In the genomic region with DNA sequence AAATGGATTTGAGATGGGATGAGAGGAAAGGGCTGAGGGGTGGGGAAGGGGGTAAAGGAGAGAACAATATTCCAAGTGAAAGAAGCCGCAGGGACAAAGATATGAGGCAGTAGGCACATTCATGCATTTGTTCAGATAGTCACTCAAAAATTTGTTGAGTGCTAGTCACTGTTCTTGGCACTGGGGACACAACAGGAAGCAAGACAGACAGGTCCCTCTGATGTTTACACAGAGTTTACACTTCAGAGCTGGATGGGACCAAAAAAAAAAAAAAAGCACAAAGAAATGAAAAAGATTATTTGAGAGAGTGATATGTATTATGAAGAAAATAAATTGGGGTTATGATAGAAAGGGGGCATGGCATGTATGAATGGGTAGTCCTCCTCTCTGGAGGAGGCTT, we compare ENCODE assay signal across 16 cellular contexts. TPM values are rescaled to one million over a fixed set of nuclear protein-coding genes. Genes with fewer than 3 reads are reported as not detected.
A peak's percentile ranks its signal among the peaks of the same experiment; 100 is the strongest.
DNase-seq lines count a peak whose midpoint lies in the region; ATAC-seq and TF ChIP-seq lines count a peak whose summit lies in the region.
"Had no signal": no experiment of that assay in that cellular context is flagged by ENCODE, and none has a peak within 500 bp of the region (broad histone marks: within the 10 kb centered on the region; RNA-seq: fewer than 3 reads in every experiment).

No MANE protein-coding gene starts in this region.

- H3K9ac ChIP-seq in mesenchymal stem cell (ENCODE audit: low read length): no peak overlapping the region
- H3K9ac ChIP-seq: neural progenitor cell had no signal

- no peak overlapping the region for H2BK15ac ChIP-seq in mesenchymal stem cell (ENCODE audit: low read depth, poor library complexity, severe bottlenecking)

- peak overlapping the region; percentile 79 for H3K27ac Mint-ChIP-seq in activated naive CD4-positive, alpha-beta T cell treated with anti-CD3 and anti-CD28 coated beads, Interleukin-2, amount 50 U/mL, for 24 hours
- H3K27ac Mint-ChIP-seq in activated CD4-positive, alpha-beta memory T cell treated with anti-CD3 and anti-CD28 coated beads for 36 hours: peak overlapping the region; percentile 14

- no peak overlapping the region for H3K14ac ChIP-seq in mesenchymal stem cell (ENCODE audit: low read length in 2 of 2)

- H3K4me3 ChIP-seq in right lobe of liver: no peak overlapping the region
- H3K4me3 ChIP-seq in transverse colon: no peak overlapping the region
- no peak overlapping the region for H3K4me3 ChIP-seq in mesenchymal stem cell (ENCODE audit: insufficient read depth in 1 of 2, low read depth in 1 of 2, low read length in 2 of 2)
- H3K4me3 ChIP-seq: left lung, neural progenitor cell, smooth muscle cell, testis had no signal

- H3K27ac ChIP-seq in right lobe of liver (peak overlapping the region in 2 of 3 donors; percentile 31 to 96), transverse colon (peak overlapping the region in 3 of 4 donors; percentile 92 to 98 (median 98)), mesenchymal stem cell (ENCODE audit: low read length, poor library complexity, severe bottlenecking) (no peak overlapping the region)
- H3K27ac ChIP-seq: testis had no signal

- DNase-seq in activated naive CD4-positive, alpha-beta T cell treated with Interleukin-2 at 50 U/mL for 16 hours: no peak
- DNase-seq in activated CD4-positive, alpha-beta memory T cell treated with anti-CD3 and anti-CD28 coated beads for 36 hours: no peak
- no peak for DNase-seq in right lobe of liver
- DNase-seq in transverse colon: no peak
- DNase-seq in mesenchymal stem cell: no peak
- DNase-seq: activated CD8-positive, alpha-beta memory T cell treated with anti-CD3 and anti-CD28 coated beads, Interleukin-2, amount 50 U/mL, for 4 hours; KG1; left lung; NCI-H1436 treated with DMSO at 0.1 percent for 48 hours; NCI-H510A treated with DMSO at 0.1 percent for 48 hours; testis had no signal

- no peaks in the 10 kb centered on the region for H3K9me3 ChIP-seq in right lobe of liver
- H3K9me3 ChIP-seq in transverse colon: no peaks in the 10 kb centered on the region
- no peaks in the 10 kb centered on the region for H3K9me3 ChIP-seq in mesenchymal stem cell (ENCODE audit: control insufficient read depth, low read length)
- H3K9me3 ChIP-seq: left lung, testis had no signal

- no peak overlapping the region for H4K91ac ChIP-seq in mesenchymal stem cell (ENCODE audit: low read length)

- H2BK12ac ChIP-seq in mesenchymal stem cell (ENCODE audit: low read length in 2 of 2): no peak overlapping the region

- CTCF ChIA-PET in activated CD4-positive, alpha-beta memory T cell treated with anti-CD3 and anti-CD28 coated beads for 36 hours (lab: Charles Lee): interaction anchor here (1.0 to 8.4 kb wide), 3 partner anchors 17 to 111 kb away, joined by 3 to 141 read pairs (median 6); no protein-coding TSS in a partner anchor

- H3K4me3 Mint-ChIP-seq in activated naive CD4-positive, alpha-beta T cell treated with anti-CD3 and anti-CD28 coated beads, Interleukin-2, amount 50 U/mL, for 24 hours: peak overlapping the region; percentile 37
- no peak overlapping the region for H3K4me3 Mint-ChIP-seq in activated CD4-positive, alpha-beta memory T cell treated with anti-CD3 and anti-CD28 coated beads for 36 hours
- H3K4me3 Mint-ChIP-seq: neural progenitor cell had no signal

- TF ChIP-seq EP300 in transverse colon (IDR thresholded peaks at IDR 0.05; ENCODE audit: low read depth): no peak

- TF ChIP-seq CTCF in right lobe of liver (IDR thresholded peaks at IDR 0.05) (no peak), transverse colon (IDR thresholded peaks at IDR 0.05) (no peak)

- ATAC-seq in right lobe of liver: peak in 1 of 4 donors; percentile 8
- ATAC-seq in HG03521 (IDR thresholded peaks at IDR 0.05; ENCODE audit: unreplicated experiment): no peak
- no peak for ATAC-seq in HG03565 (IDR thresholded peaks at IDR 0.05; ENCODE audit: unreplicated experiment)
- ATAC-seq: left lung had no signal

- 71% methylated on average over 1 of the region's 1 CpG for WGBS in right lobe of liver (ENCODE audit: insufficient coverage, low coverage, low lambda C conversion rate, missing lambda C conversion rate)
- 97 to 100% methylated on average over 1 of the region's 1 CpG for WGBS in transverse colon (ENCODE audit: low coverage in 1 of 2), 2 donors
- 96% methylated on average over 1 of the region's 1 CpG for WGBS in mesenchymal stem cell

- intact Hi-C loops in activated CD4-positive, alpha-beta memory T cell treated with anti-CD3 and anti-CD28 coated beads for 36 hours (cut with micrococcal nuclease): loop anchor here (2.0 kb wide), 1 partner anchor 17 kb away; no protein-coding TSS in a partner anchor
- intact Hi-C loops in right lobe of liver (cut with DNase I) (loop anchor here in 1 of 2 donors (10.0 kb wide), 1 partner anchor 117 kb away; no protein-coding TSS in a partner anchor), transverse colon (cut with DNase I; ENCODE audit: low total_unique reads) (no loop called here)

- H2BK5ac ChIP-seq in mesenchymal stem cell (ENCODE audit: low read depth, low read length, poor library complexity, severe bottlenecking): no peak overlapping the region

- no peak overlapping the region for H2AFZ ChIP-seq in mesenchymal stem cell (ENCODE audit: low read depth, low read length)
- H2AFZ ChIP-seq: neural progenitor cell had no signal

- H4K8ac ChIP-seq in mesenchymal stem cell (ENCODE audit: low read length): no peak overlapping the region

- H3K23ac ChIP-seq in mesenchymal stem cell (ENCODE audit: low read length in 2 of 2): no peak overlapping the region

- H3K36me3 Mint-ChIP-seq in activated naive CD4-positive, alpha-beta T cell treated with anti-CD3 and anti-CD28 coated beads, Interleukin-2, amount 50 U/mL, for 24 hours: no peaks in the 10 kb centered on the region
- no peaks in the 10 kb centered on the region for H3K36me3 Mint-ChIP-seq in activated CD4-positive, alpha-beta memory T cell treated with anti-CD3 and anti-CD28 coated beads for 36 hours
- H3K36me3 Mint-ChIP-seq: neural progenitor cell had no signal

- H2BK120ac ChIP-seq in mesenchymal stem cell (ENCODE audit: low read depth, low read length): no peak overlapping the region

- no peaks in the 10 kb centered on the region for H3K27me3 ChIP-seq in right lobe of liver
- no peaks in the 10 kb centered on the region for H3K27me3 ChIP-seq in transverse colon
- H3K27me3 ChIP-seq in mesenchymal stem cell (ENCODE audit: control insufficient read depth in 1 of 2, insufficient read depth in 1 of 2, low read length in 2 of 2): peaks cover 0 to 9% of the 10 kb centered on the region in 2 experiments
- H3K27me3 ChIP-seq: left lung, testis had no signal

- POLR2A ChIA-PET in activated CD4-positive, alpha-beta memory T cell treated with anti-CD3 and anti-CD28 coated beads for 36 hours (lab: Charles Lee): no interaction called here

- H3K27me3 Mint-ChIP-seq in activated naive CD4-positive, alpha-beta T cell treated with anti-CD3 and anti-CD28 coated beads, Interleukin-2, amount 50 U/mL, for 24 hours: no peaks in the 10 kb centered on the region
- no peaks in the 10 kb centered on the region for H3K27me3 Mint-ChIP-seq in activated CD4-positive, alpha-beta memory T cell treated with anti-CD3 and anti-CD28 coated beads for 36 hours

- H3K18ac ChIP-seq in mesenchymal stem cell (ENCODE audit: low read depth in 1 of 2, low read length in 2 of 2): no peak overlapping the region

- H3K79me1 ChIP-seq in mesenchymal stem cell (replicated peaks; ENCODE audit: low read length, poor library complexity, severe bottlenecking): peaks cover 4% of the 10 kb centered on the region

- in situ Hi-C loops in transverse colon (cut with MboI; ENCODE audit: low pct_ligation_motif_present in 1 of 4, low pct_unique_long_range_greater_than_20kb in 1 of 4, low sequenced_read_pairs in 3 of 4): loop anchor here in 3 of 4 donors (5.0 to 10.0 kb wide), 3 partner anchors 109 to 119 kb away; no protein-coding TSS in a partner anchor

- no peaks in the 10 kb centered on the region for H3K9me3 Mint-ChIP-seq in activated naive CD4-positive, alpha-beta T cell treated with anti-CD3 and anti-CD28 coated beads, Interleukin-2, amount 50 U/mL, for 24 hours
- no peaks in the 10 kb centered on the region for H3K9me3 Mint-ChIP-seq in activated CD4-positive, alpha-beta memory T cell treated with anti-CD3 and anti-CD28 coated beads for 36 hours
- H3K9me3 Mint-ChIP-seq: neural progenitor cell had no signal

- H3K4me2 ChIP-seq in mesenchymal stem cell (ENCODE audit: low read length, poor library complexity, severe bottlenecking): no peak overlapping the region
- H3K4me2 ChIP-seq: smooth muscle cell had no signal

- H3K4me1 Mint-ChIP-seq in activated naive CD4-positive, alpha-beta T cell treated with anti-CD3 and anti-CD28 coated beads, Interleukin-2, amount 50 U/mL, for 24 hours: peaks cover 46% of the 10 kb centered on the region
- peaks cover 37% of the 10 kb centered on the region for H3K4me1 Mint-ChIP-seq in activated CD4-positive, alpha-beta memory T cell treated with anti-CD3 and anti-CD28 coated beads for 36 hours (ENCODE audit: low read depth)

- no peaks in the 10 kb centered on the region for H3K36me3 ChIP-seq in right lobe of liver
- H3K36me3 ChIP-seq in transverse colon: no peaks in the 10 kb centered on the region
- no peaks in the 10 kb centered on the region for H3K36me3 ChIP-seq in mesenchymal stem cell (ENCODE audit: control insufficient read depth in 1 of 2, insufficient read depth in 2 of 2, low read depth in 1 of 2, low read length in 2 of 2)
- H3K36me3 ChIP-seq: left lung, neural progenitor cell had no signal

- TF ChIP-seq POLR2A in right lobe of liver (IDR thresholded peaks at IDR 0.05): no peak
- TF ChIP-seq POLR2A in transverse colon (IDR thresholded peaks at IDR 0.05): no peak

- H2AK5ac ChIP-seq in mesenchymal stem cell (ENCODE audit: low read length, severe bottlenecking): no peak overlapping the region

- H3K4me1 ChIP-seq in right lobe of liver: peaks cover 0 to 33% (median 16%) of the 10 kb centered on the region in 4 donors
- peaks cover 15 to 38% (median 31%) of the 10 kb centered on the region in 4 donors for H3K4me1 ChIP-seq in transverse colon
- H3K4me1 ChIP-seq in mesenchymal stem cell (ENCODE audit: control insufficient read depth, insufficient read depth, low read depth, low read length): peaks cover 10% of the 10 kb centered on the region

- no peak overlapping the region for H3K4ac ChIP-seq in mesenchymal stem cell (ENCODE audit: low read depth in 1 of 2, low read length in 2 of 2)

RNA-seq across cellular contexts. Expression of a gene that starts 3.6 kb away (rescaled TPM):
- total RNA-seq in activated CD4-positive, alpha-beta memory T cell treated with anti-CD3 and anti-CD28 coated beads for 36 hours: 1 to 10 TPM; 7.6 to 9.4 TPM
- total RNA-seq in right lobe of liver: 10 to 100 TPM in 4 of 6 experiments, 1 to 10 TPM in 2; 9.2 to 23.3 (median 15.2) TPM
- total RNA-seq in transverse colon: 10 to 100 TPM; 24.7 to 45.0 (median 32.8) TPM
- polyA plus RNA-seq in mesenchymal stem cell (2013, experiment 1 of 2): 10.5 TPM
- polyA plus RNA-seq in mesenchymal stem cell (2013, experiment 2 of 2): 10.8 TPM
